Comparison of ENCODE assay signal across 10 cellular contexts in genomic region chr19:32223595-32224370, GRCh38.
DNase-seq lines count a peak whose midpoint lies in the region; ATAC-seq, FAIRE-seq and TF ChIP-seq lines count a peak whose summit lies in the region.
"Had no signal": no experiment of that assay in that cellular context is flagged by ENCODE, and none has a peak within 500 bp of the region (broad histone marks: within the 10 kb centered on the region; RNA-seq: fewer than 3 reads in every experiment).

No MANE protein-coding gene starts in this region.

- no peak overlapping the region for H4K91ac ChIP-seq in mesenchymal stem cell (ENCODE audit: low read length)

- no peak overlapping the region for H3K4ac ChIP-seq in mesenchymal stem cell (ENCODE audit: low read depth in 1 of 2, low read length in 2 of 2)

- H3K9me3 ChIP-seq in mesenchymal stem cell (ENCODE audit: control insufficient read depth, low read length) (no peaks in the 10 kb centered on the region), upper lobe of right lung (no peaks in the 10 kb centered on the region)
- H3K9me3 ChIP-seq: left lung had no signal

- H3K36me3 ChIP-seq in mesenchymal stem cell (ENCODE audit: control insufficient read depth in 1 of 2, insufficient read depth in 2 of 2, low read depth in 1 of 2, low read length in 2 of 2) (no peaks in the 10 kb centered on the region), upper lobe of right lung (no peaks in the 10 kb centered on the region)
- H3K36me3 ChIP-seq: left lung had no signal

- no peak for DNase-seq in Right ventricle myocardium superior
- DNase-seq in Right ventricle myocardium inferior (ENCODE audit: missing footprints): no peak
- peak; percentile 7 for DNase-seq in activated naive CD8-positive, alpha-beta T cell treated with anti-CD3 and anti-CD28 coated beads, Interleukin-2, amount 50 U/mL, for 24 hours
- DNase-seq in mesenchymal stem cell: peak; percentile 0
- DNase-seq in upper lobe of right lung: no peak
- no peak for DNase-seq in GM19239 (ENCODE audit: insufficient read length, low spot score)

- TF ChIP-seq CTCF in upper lobe of right lung (IDR thresholded peaks at IDR 0.05): no peak

- no peak overlapping the region for H3K27ac ChIP-seq in mesenchymal stem cell (ENCODE audit: low read length, poor library complexity, severe bottlenecking)
- no peak overlapping the region for H3K27ac ChIP-seq in upper lobe of right lung
- H3K27ac ChIP-seq: left lung, VCaP had no signal

- ATAC-seq in Right ventricle myocardium superior (ENCODE audit: poor library complexity) (peak; percentile 36), Right ventricle myocardium inferior (no peak), upper lobe of right lung (peak; percentile 17), GM21360 (IDR thresholded peaks at IDR 0.05; ENCODE audit: unreplicated experiment) (no peak), HG03045 (IDR thresholded peaks at IDR 0.05; ENCODE audit: unreplicated experiment) (no peak)
- ATAC-seq in activated naive CD8-positive, alpha-beta T cell treated with anti-CD3 and anti-CD28 coated beads, Interleukin-2, amount 50 U/mL, for 24 hours: peak; percentile 64

- no peak overlapping the region for H3K27ac Mint-ChIP-seq in activated naive CD8-positive, alpha-beta T cell treated with anti-CD3 and anti-CD28 coated beads, Interleukin-2, amount 50 U/mL, for 24 hours

- H2AK5ac ChIP-seq in mesenchymal stem cell (ENCODE audit: low read length, severe bottlenecking): no peak overlapping the region

- 31% methylated on average over 29 of the region's 29 CpGs for WGBS in mesenchymal stem cell

- peaks cover 42% of the 10 kb centered on the region for H3K27me3 Mint-ChIP-seq in activated naive CD8-positive, alpha-beta T cell treated with anti-CD3 and anti-CD28 coated beads, Interleukin-2, amount 50 U/mL, for 24 hours

- peaks cover 3% of the 10 kb centered on the region for H3K4me1 Mint-ChIP-seq in activated naive CD8-positive, alpha-beta T cell treated with anti-CD3 and anti-CD28 coated beads, Interleukin-2, amount 50 U/mL, for 24 hours

- H3K23ac ChIP-seq in mesenchymal stem cell (ENCODE audit: low read length in 2 of 2): no peak overlapping the region

- H3K27me3 ChIP-seq in mesenchymal stem cell (ENCODE audit: control insufficient read depth in 1 of 2, insufficient read depth in 1 of 2, low read length in 2 of 2) (peaks cover 19 to 66% of the 10 kb centered on the region in 2 experiments), upper lobe of right lung (peaks cover 26% of the 10 kb centered on the region)

- peaks cover 6% of the 10 kb centered on the region for H3K4me1 ChIP-seq in mesenchymal stem cell (ENCODE audit: control insufficient read depth, insufficient read depth, low read depth, low read length)
- H3K4me1 ChIP-seq in upper lobe of right lung: peaks cover 4% of the 10 kb centered on the region

- H2BK12ac ChIP-seq in mesenchymal stem cell (ENCODE audit: low read length in 2 of 2): peak overlapping the region in 1 of 2 experiments; percentile 63

- H2BK15ac ChIP-seq in mesenchymal stem cell (ENCODE audit: low read depth, poor library complexity, severe bottlenecking): no peak overlapping the region

- no peak overlapping the region for H2AFZ ChIP-seq in mesenchymal stem cell (ENCODE audit: low read depth, low read length)

- H3K36me3 Mint-ChIP-seq in activated naive CD8-positive, alpha-beta T cell treated with anti-CD3 and anti-CD28 coated beads, Interleukin-2, amount 50 U/mL, for 24 hours (ENCODE audit: low read depth): no peaks in the 10 kb centered on the region

- no peak overlapping the region for H3K4me3 Mint-ChIP-seq in activated naive CD8-positive, alpha-beta T cell treated with anti-CD3 and anti-CD28 coated beads, Interleukin-2, amount 50 U/mL, for 24 hours

- H3K18ac ChIP-seq in mesenchymal stem cell (ENCODE audit: low read depth in 1 of 2, low read length in 2 of 2): peak overlapping the region in 1 of 2 experiments; percentile 43

- intact Hi-C loops in Right ventricle myocardium superior (cut with DNase I) (loop anchor here (5.0 to 10.0 kb wide), 2 partner anchors 549 to 1536 kb away; no protein-coding TSS in a partner anchor), Right ventricle myocardium inferior (cut with DNase I) (loop anchor here (1.0 to 5.0 kb wide), 3 partner anchors 547 to 1556 kb away; no protein-coding TSS in a partner anchor), upper lobe of right lung (cut with DNase I) (loop anchor here (10.0 kb wide), 1 partner anchor 1539 kb away; no protein-coding TSS in a partner anchor)

- peak overlapping the region; percentile 38 for H3K9ac ChIP-seq in mesenchymal stem cell (ENCODE audit: low read length)

- H3K79me1 ChIP-seq in mesenchymal stem cell (replicated peaks; ENCODE audit: low read length, poor library complexity, severe bottlenecking): no peaks in the 10 kb centered on the region

- H3K4me3 ChIP-seq in mesenchymal stem cell (ENCODE audit: insufficient read depth in 1 of 2, low read depth in 1 of 2, low read length in 2 of 2): peak overlapping the region in 1 of 2 experiments; percentile 35
- no peak overlapping the region for H3K4me3 ChIP-seq in upper lobe of right lung

- H3K4me2 ChIP-seq in mesenchymal stem cell (ENCODE audit: low read length, poor library complexity, severe bottlenecking): no peak overlapping the region

- H3K9me3 Mint-ChIP-seq in activated naive CD8-positive, alpha-beta T cell treated with anti-CD3 and anti-CD28 coated beads, Interleukin-2, amount 50 U/mL, for 24 hours: no peaks in the 10 kb centered on the region

- H3K14ac ChIP-seq in mesenchymal stem cell (ENCODE audit: low read length in 2 of 2): no peak overlapping the region

- FAIRE-seq in GM19239 (lab: Jason Lieb, UNC): no peak

- H4K8ac ChIP-seq in mesenchymal stem cell (ENCODE audit: low read length): no peak overlapping the region

- no peak overlapping the region for H2BK120ac ChIP-seq in mesenchymal stem cell (ENCODE audit: low read depth, low read length)

- H2BK5ac ChIP-seq in mesenchymal stem cell (ENCODE audit: low read depth, low read length, poor library complexity, severe bottlenecking): no peak overlapping the region

Comparison
In these comparisons a context has a peak if more than half of its experiments do, and no peak if none do; other contexts are left out.
1. ATAC-seq: peak in Right ventricle myocardium superior (single experiment), activated naive CD8-positive, alpha-beta T cell treated with anti-CD3 and anti-CD28 coated beads, Interleukin-2, amount 50 U/mL, for 24 hours (single experiment) and upper lobe of right lung (single experiment); none in Right ventricle myocardium inferior (single experiment), GM21360 (single experiment) and HG03045 (single experiment).
2. DNase-seq: peak in activated naive CD8-positive, alpha-beta T cell treated with anti-CD3 and anti-CD28 coated beads, Interleukin-2, amount 50 U/mL, for 24 hours (single experiment) and mesenchymal stem cell (single experiment); none in Right ventricle myocardium superior (single experiment), Right ventricle myocardium inferior (single experiment), upper lobe of right lung (single experiment) and GM19239 (single experiment).